ENCODE assay signal across 17 cellular contexts in genomic region chr4:25834411-25835107, GRCh38.
"Had no signal": no experiment of that assay in that cellular context is flagged by ENCODE, and none has a peak within 500 bp of the region (broad histone marks: within the 10 kb centered on the region; RNA-seq: fewer than 3 reads in every experiment).

No MANE protein-coding gene starts in this region.

- DNase-seq: activated CD4-positive, alpha-beta T cell treated with anti-CD3 and anti-CD28 coated beads, Interleukin-2, amount 10 ng/mL, durations not matched to agents 7 days and 5 days; activated effector memory CD4-positive, alpha-beta T cell treated with Interleukin-2 at 50 U/mL for 16 hours; activated T-cell treated with anti-CD3 and anti-CD28 coated beads for 4 hours; amygdala; brain microvascular endothelial cell; cerebellar nuclear complex; effector memory CD8-positive, alpha-beta T cell; hippocampal formation; occipital lobe; psoas muscle; right lobe of liver; spleen; stimulated activated CD4-positive, alpha-beta T cell treated with anti-CD3 and anti-CD28 coated beads, Interleukin-1b, Interleukin-23, amount 100 ng/mL, for 48 hours; stimulated activated naive CD8-positive, alpha-beta T cell treated with anti-CD3 and anti-CD28 coated beads, Interleukin-15, Interleukin-2, amounts not matched to agents 100 U/mL and 50 U/mL, for 24 hours; testis; upper lobe of right lung had no signal

- H3K9me3 ChIP-seq: psoas muscle, right lobe of liver, spleen, testis, upper lobe of right lung had no signal

- H3K27ac ChIP-seq: brain microvascular endothelial cell, psoas muscle, right lobe of liver, spleen, testis, upper lobe of right lung had no signal

- H3K4me1 ChIP-seq: psoas muscle, right lobe of liver, testis, upper lobe of right lung had no signal

- H3K4me3 ChIP-seq: psoas muscle, right lobe of liver, spleen, testis, upper lobe of right lung had no signal

- ATAC-seq: activated naive CD4-positive, alpha-beta T cell treated with anti-CD3 and anti-CD28 coated beads, Interleukin-2, amount 50 U/mL, for 72 hours; effector memory CD8-positive, alpha-beta T cell; psoas muscle; right lobe of liver; stimulated activated naive CD8-positive, alpha-beta T cell treated with anti-CD3 and anti-CD28 coated beads, Interleukin-15, Interleukin-2, amounts not matched to agents 100 U/mL and 50 U/mL, for 24 hours; upper lobe of right lung had no signal

- H3K36me3 ChIP-seq: brain microvascular endothelial cell, right lobe of liver had no signal

- H3K27me3 ChIP-seq: brain microvascular endothelial cell, right lobe of liver, spleen, testis, upper lobe of right lung had no signal
